Comparison of ENCODE assay signal across 18 cellular contexts in the genomic region with DNA sequence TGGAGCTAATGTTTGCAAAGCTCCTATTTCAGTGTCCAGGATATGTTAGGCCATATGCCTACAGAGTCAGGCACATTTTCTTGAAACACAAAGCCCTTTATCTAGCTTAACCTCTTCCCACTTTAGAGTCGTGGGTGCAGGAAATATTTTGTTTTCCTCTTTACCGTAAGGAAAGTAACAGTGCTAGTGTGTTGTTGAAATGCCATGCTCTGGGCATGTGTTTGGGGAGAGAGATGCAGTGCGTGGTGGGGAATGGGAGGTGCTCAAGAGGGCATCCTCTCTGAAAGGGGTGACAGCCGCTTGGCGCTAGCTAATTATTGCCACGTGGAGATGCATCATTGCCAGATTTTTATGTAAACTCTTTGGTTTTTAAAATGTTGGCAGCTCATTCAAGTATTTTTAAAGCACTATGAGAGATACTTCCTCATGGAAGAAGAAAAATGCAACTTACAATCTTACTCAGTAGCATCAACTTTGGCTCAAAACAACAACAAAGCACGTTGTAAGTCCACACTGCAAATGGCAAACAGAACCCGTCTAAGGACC.
"Had no signal": no experiment of that assay in that cellular context is flagged by ENCODE, and none has a peak within 500 bp of the region (broad histone marks: within the 10 kb centered on the region; RNA-seq: fewer than 3 reads in every experiment).

No MANE protein-coding gene starts in this region.

- H3K4me3 Mint-ChIP-seq: naive B cell, nephron progenitor cell had no signal

- H3K27ac Mint-ChIP-seq: nephron progenitor cell had no signal

- H3K4me3 ChIP-seq: heart left ventricle, right atrium auricular region, stomach, thoracic aorta, transverse colon had no signal

- ATAC-seq: esophagus mucosa, heart left ventricle had no signal

- H3K36me3 ChIP-seq: heart left ventricle, stomach, transverse colon had no signal

- H3K9me3 ChIP-seq: heart left ventricle, right atrium auricular region, stomach, thoracic aorta, transverse colon had no signal

- H3K9me3 Mint-ChIP-seq: nephron progenitor cell had no signal

- H3K27ac ChIP-seq: heart left ventricle, right atrium auricular region had no signal

- H3K27me3 ChIP-seq: heart left ventricle, right atrium auricular region, stomach, transverse colon had no signal

- H3K27me3 Mint-ChIP-seq: naive B cell had no signal

- DNase-seq: cortex of kidney; effector memory CD4-positive, alpha-beta T cell; foreskin melanocyte; heart left ventricle; hippocampal formation; kidney glomerular epithelial cell; mesendoderm; naive B cell; nephron progenitor cell; small intestine; stimulated activated CD4-positive, alpha-beta T cell treated with anti-CD3 and anti-CD28 coated beads, Interleukin-12 subunit alpha, Interleukin-12 subunit beta, amount 100 ng/mL, for 4 hours; stimulated activated naive CD4-positive, alpha-beta T cell; stomach; substantia nigra; transverse colon had no signal
